Comparison of ENCODE assay signal across 28 cellular contexts in the genomic region with DNA sequence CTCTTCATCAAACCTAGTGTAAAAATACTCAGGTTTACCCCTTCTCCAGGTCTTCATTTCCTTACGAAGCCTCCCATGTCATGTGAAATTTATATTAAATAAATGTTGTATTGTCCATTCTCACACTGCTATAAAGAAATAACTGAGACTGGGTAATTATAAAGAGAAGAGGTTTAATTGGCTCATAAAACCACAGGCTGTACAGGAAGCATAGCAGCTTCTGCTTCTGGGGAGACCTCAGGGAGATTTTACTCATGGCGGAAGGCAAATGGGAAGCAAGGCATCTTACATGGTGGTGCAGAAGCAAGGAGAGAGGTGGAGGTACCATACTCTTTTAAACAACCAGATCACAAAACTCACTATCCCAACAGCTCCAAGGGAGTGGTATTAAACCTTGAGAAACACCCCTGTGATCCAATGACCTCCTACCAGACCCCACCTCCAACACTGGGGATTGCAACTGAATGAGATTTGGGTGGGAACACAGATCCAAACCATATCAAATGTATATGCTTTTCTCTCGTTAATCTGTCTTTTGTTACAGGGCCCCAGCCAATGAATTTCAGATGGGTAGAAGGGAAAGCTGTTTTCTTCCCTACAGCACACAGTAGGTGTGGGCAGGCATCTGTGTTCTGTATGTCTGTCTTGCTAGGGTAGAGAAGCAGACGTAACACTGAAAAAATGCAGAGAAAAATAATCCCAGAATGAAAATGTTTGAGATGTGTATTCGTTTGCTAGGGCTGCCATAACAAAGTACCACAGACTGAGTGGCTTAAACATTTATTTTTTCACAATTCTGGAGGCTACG.
"Had no signal": no experiment of that assay in that cellular context is flagged by ENCODE, and none has a peak within 500 bp of the region (broad histone marks: within the 10 kb centered on the region; RNA-seq: fewer than 3 reads in every experiment).

No MANE protein-coding gene starts in this region.

- H3K4me1 ChIP-seq: breast epithelium had no signal

- H3K9ac ChIP-seq: KMS-11 had no signal

- H2AFZ ChIP-seq: PC-9 had no signal

- H3K27ac ChIP-seq: adrenal gland, body of pancreas, breast epithelium, PC-9, RWPE1, WERI-Rb-1 had no signal

- H3K4me3 ChIP-seq: adrenal gland, body of pancreas, breast epithelium, PC-9 had no signal

- H3K27me3 ChIP-seq: adrenal gland, breast epithelium had no signal

- H3K4me3 Mint-ChIP-seq: activated CD4-positive, alpha-beta memory T cell treated with anti-CD3 and anti-CD28 coated beads, Interleukin-2, amount 10 ng/mL, durations not matched to agents 7 days and 5 days; activated naive CD4-positive, alpha-beta T cell treated with anti-CD3 and anti-CD28 coated beads, Interleukin-2, amount 50 U/mL, for 24 hours; activated naive CD8-positive, alpha-beta T cell treated with anti-CD3 and anti-CD28 coated beads, Interleukin-2, amount 10 ng/mL, durations not matched to agents 7 days and 5 days; activated T-cell treated with anti-CD3 and anti-CD28 coated beads, Interleukin-2, amount 50 U/mL, for 24 hours had no signal

- H3K36me3 ChIP-seq: adrenal gland, breast epithelium had no signal

- H3K27me3 Mint-ChIP-seq: activated CD4-positive, alpha-beta memory T cell treated with anti-CD3 and anti-CD28 coated beads, Interleukin-2, amount 10 ng/mL, durations not matched to agents 7 days and 5 days; activated naive CD4-positive, alpha-beta T cell treated with anti-CD3 and anti-CD28 coated beads, Interleukin-2, amount 50 U/mL, for 24 hours; activated naive CD8-positive, alpha-beta T cell treated with anti-CD3 and anti-CD28 coated beads, Interleukin-2, amount 10 ng/mL, durations not matched to agents 7 days and 5 days; activated T-cell treated with anti-CD3 and anti-CD28 coated beads, Interleukin-2, amount 50 U/mL, for 24 hours had no signal

- H3K27ac Mint-ChIP-seq: activated CD4-positive, alpha-beta memory T cell treated with anti-CD3 and anti-CD28 coated beads, Interleukin-2, amount 10 ng/mL, durations not matched to agents 7 days and 5 days; activated naive CD4-positive, alpha-beta T cell treated with anti-CD3 and anti-CD28 coated beads, Interleukin-2, amount 50 U/mL, for 24 hours; activated T-cell treated with anti-CD3 and anti-CD28 coated beads, Interleukin-2, amount 50 U/mL, for 24 hours; activated T-helper 2 cell treated with anti-CD3 and anti-CD28 coated beads, Interferon-gamma antibody, Interleukin-2, Interleukin-4, amounts not matched to agents 10 μg/mL and 5 μg/mL and 100 μg/mL, durations not matched to agents 14 hours and 24 hours and 36 hours had no signal

- DNase-seq: activated CD4-positive, alpha-beta memory T cell treated with anti-CD3 and anti-CD28 coated beads, Interleukin-2, amount 10 ng/mL, durations not matched to agents 7 days and 5 days; activated CD4-positive, alpha-beta T cell treated with anti-CD3 and anti-CD28 coated beads for 1 hour; activated CD4-positive, alpha-beta T cell treated with anti-CD3 and anti-CD28 coated beads for 48 hours; activated CD4-positive, CD25-positive, alpha-beta regulatory T cell; activated gamma-delta T cell; activated naive CD4-positive, alpha-beta T cell treated with Interleukin-2 at 50 U/mL for 16 hours; activated naive CD8-positive, alpha-beta T cell treated with anti-CD3 and anti-CD28 coated beads, Interleukin-2, amount 10 ng/mL, durations not matched to agents 7 days and 5 days; activated T-cell treated with anti-CD3 and anti-CD28 coated beads, Interleukin-2, amount 50 U/mL, for 24 hours; adrenal gland; body of pancreas; NCI-H1092 treated with DMSO at 0.1 percent for 48 hours; NCI-H1417; NCI-H1694; NCI-H1930; NCI-H2081 treated with DMSO at 0.1 percent for 48 hours; NCI-H226; NCI-H524 treated with DMSO at 0.1 percent for 48 hours; PC-9; SIG-M5; T1000; WERI-Rb-1 had no signal

- H3K9me3 Mint-ChIP-seq: activated CD4-positive, alpha-beta memory T cell treated with anti-CD3 and anti-CD28 coated beads, Interleukin-2, amount 10 ng/mL, durations not matched to agents 7 days and 5 days; activated naive CD4-positive, alpha-beta T cell treated with anti-CD3 and anti-CD28 coated beads, Interleukin-2, amount 50 U/mL, for 24 hours; activated naive CD8-positive, alpha-beta T cell treated with anti-CD3 and anti-CD28 coated beads, Interleukin-2, amount 10 ng/mL, durations not matched to agents 7 days and 5 days; activated T-cell treated with anti-CD3 and anti-CD28 coated beads, Interleukin-2, amount 50 U/mL, for 24 hours; activated T-helper 2 cell treated with anti-CD3 and anti-CD28 coated beads, Interferon-gamma antibody, Interleukin-2, Interleukin-4, amounts not matched to agents 10 μg/mL and 5 μg/mL and 100 μg/mL, durations not matched to agents 14 hours and 24 hours and 36 hours had no signal

- FAIRE-seq: astrocyte, RCC 7860 had no signal

- H3K9me3 ChIP-seq: adrenal gland, body of pancreas, breast epithelium had no signal

- H3K4me2 ChIP-seq: KMS-11, PC-9 had no signal
